10 cellular contexts compared by ENCODE assay signal in genomic region chr7:92737706-92738105, GRCh38.
DNase-seq lines count a peak whose midpoint lies in the region; ATAC-seq and TF ChIP-seq lines count a peak whose summit lies in the region.
"Had no signal": no experiment of that assay in that cellular context is flagged by ENCODE, and none has a peak within 500 bp of the region (broad histone marks: within the 10 kb centered on the region; RNA-seq: fewer than 3 reads in every experiment).

No MANE protein-coding gene starts in this region.

- H3K4me3 ChIP-seq in colonic mucosa (no peak overlapping the region), upper lobe of right lung (no peak overlapping the region)

- no peak for DNase-seq in colonic mucosa
- DNase-seq in islet precursor cell, result no peak
- no peak for DNase-seq in RWPE1 (ENCODE audit: low spot score)
- DNase-seq in upper lobe of right lung, result no peak
- DNase-seq: activated CD4-positive, alpha-beta T cell treated with anti-CD3 and anti-CD28 coated beads for 48 hours; EL; foreskin keratinocyte had no signal

- POLR2A ChIA-PET in RWPE1 (lab: Yijun Ruan, JAX; ENCODE audit: low non-redundant PET), result no interaction called here

- no peaks in the 10 kb centered on the region for H3K4me1 ChIP-seq in colonic mucosa
- H3K4me1 ChIP-seq in upper lobe of right lung, result no peaks in the 10 kb centered on the region

- TF ChIP-seq CTCF in colonic mucosa (IDR thresholded peaks at IDR 0.05), result no peak
- TF ChIP-seq CTCF in RWPE1 (conservative IDR thresholded peaks at IDR 0.05; ENCODE audit: low read depth), result no peak
- TF ChIP-seq CTCF in upper lobe of right lung (IDR thresholded peaks at IDR 0.05), result no peak

- intact Hi-C loops in colonic mucosa (cut with DNase I), result no loop called here
- intact Hi-C loops in upper lobe of right lung (cut with DNase I), result no loop called here

- H3K9me3 ChIP-seq in colonic mucosa (no peaks in the 10 kb centered on the region), upper lobe of right lung (no peaks in the 10 kb centered on the region)

- ATAC-seq in GM18858 (IDR thresholded peaks at IDR 0.05; ENCODE audit: unreplicated experiment) (peak; percentile 85), GM21390 (IDR thresholded peaks at IDR 0.05; ENCODE audit: unreplicated experiment) (peak; percentile 97), HG03066 (IDR thresholded peaks at IDR 0.05; ENCODE audit: low read depth, unreplicated experiment) (peak; percentile 94), upper lobe of right lung (no peak)
- ATAC-seq: foreskin keratinocyte had no signal

- no peaks in the 10 kb centered on the region for H3K27me3 ChIP-seq in colonic mucosa
- no peaks in the 10 kb centered on the region for H3K27me3 ChIP-seq in upper lobe of right lung
- H3K27me3 ChIP-seq: foreskin keratinocyte had no signal

- CTCF ChIA-PET in RWPE1 (lab: Yijun Ruan, JAX), result interaction anchor here (0.7 kb wide), 1 partner anchor 955 kb away, joined by 3 read pairs; no protein-coding TSS in a partner anchor

- H3K27ac ChIP-seq in colonic mucosa, result peak overlapping the region; percentile 5
- H3K27ac ChIP-seq in RWPE1, result no peak overlapping the region
- H3K27ac ChIP-seq in upper lobe of right lung, result no peak overlapping the region
- H3K27ac ChIP-seq: foreskin keratinocyte had no signal

- no peak overlapping the region for H3K9ac ChIP-seq in colonic mucosa (ENCODE audit: low read depth in 2 of 2, low read length in 2 of 2)

- H3K36me3 ChIP-seq in colonic mucosa, result no peaks in the 10 kb centered on the region
- H3K36me3 ChIP-seq in upper lobe of right lung, result no peaks in the 10 kb centered on the region
